In genomic region chr3:147388395-147389264, GRCh38 we compare ENCODE assay signal across 24 cellular contexts. TPM values are rescaled to one million over a fixed set of nuclear protein-coding genes. Genes with fewer than 3 reads are reported as not detected.
DNase-seq lines count a peak whose midpoint lies in the region; ATAC-seq and TF ChIP-seq lines count a peak whose summit lies in the region.
"Had no signal": no experiment of that assay in that cellular context is flagged by ENCODE, and none has a peak within 500 bp of the region (broad histone marks: within the 10 kb centered on the region; RNA-seq: fewer than 3 reads in every experiment).

No MANE protein-coding gene starts in this region.

- H3K27ac ChIP-seq in layer of hippocampus (ENCODE audit: low read depth, low read length) (peak overlapping the region; percentile 57), transverse colon (no peak overlapping the region)
- H3K27ac ChIP-seq: BLaER1, pancreas, SJSA1, upper lobe of right lung had no signal

- H3K27me3 Mint-ChIP-seq in activated naive CD4-positive, alpha-beta T cell treated with anti-CD3 and anti-CD28 coated beads, Interleukin-2, amount 10 ng/mL, durations not matched to agents 7 days and 5 days: peaks cover 93% of the 10 kb centered on the region
- peaks cover 98% of the 10 kb centered on the region for H3K27me3 Mint-ChIP-seq in type B pancreatic cell

- 12 to 15% methylated on average over 28 to 37 of the region's 37 CpGs for WGBS in transverse colon (ENCODE audit: low coverage in 1 of 2), 2 donors

- TF ChIP-seq CTCF in choroid plexus epithelial cell (conservative IDR thresholded peaks at IDR 0.05; ENCODE audit: low read depth, low read length) (no peak), type B pancreatic cell (conservative IDR thresholded peaks at IDR 0.05) (no peak), transverse colon (IDR thresholded peaks at IDR 0.05) (no peak)

- peak overlapping the region; percentile 45 for H3K27ac Mint-ChIP-seq in activated naive CD4-positive, alpha-beta T cell treated with anti-CD3 and anti-CD28 coated beads, Interleukin-2, amount 10 ng/mL, durations not matched to agents 7 days and 5 days
- peak overlapping the region in 1 of 2 donors; percentile 44 for H3K27ac Mint-ChIP-seq in activated naive CD4-positive, alpha-beta T cell treated with anti-CD3 and anti-CD28 coated beads, Interleukin-2, amount 50 U/mL, for 72 hours
- peak overlapping the region; percentile 87 for H3K27ac Mint-ChIP-seq in type B pancreatic cell
- H3K27ac Mint-ChIP-seq: mesothelial cell of epicardium had no signal

- in situ Hi-C loops in transverse colon (cut with MboI; ENCODE audit: low pct_ligation_motif_present in 1 of 4, low pct_unique_long_range_greater_than_20kb in 1 of 4, low sequenced_read_pairs in 3 of 4): no loop called here

- H3K9me3 ChIP-seq in transverse colon: no peaks in the 10 kb centered on the region
- H3K9me3 ChIP-seq: pancreas, SJSA1, upper lobe of right lung had no signal

- H3K4me3 Mint-ChIP-seq in activated naive CD4-positive, alpha-beta T cell treated with anti-CD3 and anti-CD28 coated beads, Interleukin-2, amount 10 ng/mL, durations not matched to agents 7 days and 5 days: no peak overlapping the region
- peak overlapping the region; percentile 78 for H3K4me3 Mint-ChIP-seq in type B pancreatic cell
- H3K4me3 Mint-ChIP-seq: activated T-cell treated with anti-CD3 and anti-CD28 coated beads, Interleukin-2, amount 50 U/mL, for 4 hours; mesothelial cell of epicardium had no signal

- H3K36me3 Mint-ChIP-seq in activated naive CD4-positive, alpha-beta T cell treated with anti-CD3 and anti-CD28 coated beads, Interleukin-2, amount 10 ng/mL, durations not matched to agents 7 days and 5 days: peaks cover 6% of the 10 kb centered on the region
- H3K36me3 Mint-ChIP-seq in activated naive CD4-positive, alpha-beta T cell treated with anti-CD3 and anti-CD28 coated beads, Interleukin-2, amount 50 U/mL, for 72 hours: peaks cover 14 to 53% of the 10 kb centered on the region in 2 donors
- H3K36me3 Mint-ChIP-seq in type B pancreatic cell: peaks cover 8% of the 10 kb centered on the region
- H3K36me3 Mint-ChIP-seq: mesothelial cell of epicardium had no signal

- no peaks in the 10 kb centered on the region for H3K36me3 ChIP-seq in transverse colon
- H3K36me3 ChIP-seq: BLaER1, pancreas, SJSA1, upper lobe of right lung had no signal

- peaks cover 0 to 19% (median 13%) of the 10 kb centered on the region in 4 donors for H3K4me1 ChIP-seq in transverse colon
- H3K4me1 ChIP-seq: BLaER1, SJSA1 had no signal

- no peaks in the 10 kb centered on the region for H3K4me1 Mint-ChIP-seq in activated naive CD4-positive, alpha-beta T cell treated with anti-CD3 and anti-CD28 coated beads, Interleukin-2, amount 10 ng/mL, durations not matched to agents 7 days and 5 days
- H3K4me1 Mint-ChIP-seq in type B pancreatic cell (ENCODE audit: unreplicated experiment): peaks cover 44% of the 10 kb centered on the region

- H3K9me3 Mint-ChIP-seq in activated naive CD4-positive, alpha-beta T cell treated with anti-CD3 and anti-CD28 coated beads, Interleukin-2, amount 10 ng/mL, durations not matched to agents 7 days and 5 days: peaks cover 4% of the 10 kb centered on the region
- H3K9me3 Mint-ChIP-seq in activated naive CD4-positive, alpha-beta T cell treated with anti-CD3 and anti-CD28 coated beads, Interleukin-2, amount 50 U/mL, for 72 hours: peaks cover 0 to 15% of the 10 kb centered on the region in 2 donors
- H3K9me3 Mint-ChIP-seq in type B pancreatic cell: no peaks in the 10 kb centered on the region
- H3K9me3 Mint-ChIP-seq: activated T-cell treated with anti-CD3 and anti-CD28 coated beads, Interleukin-2, amount 50 U/mL, for 4 hours; mesothelial cell of epicardium had no signal

- no peak for DNase-seq in activated naive CD4-positive, alpha-beta T cell treated with anti-CD3 and anti-CD28 coated beads, Interleukin-2, amount 10 ng/mL, durations not matched to agents 7 days and 5 days
- no peak for DNase-seq in activated naive CD4-positive, alpha-beta T cell treated with anti-CD3 and anti-CD28 coated beads, Interleukin-2, amount 50 U/mL, for 72 hours (ENCODE audit: low spot score in 2 of 2)
- DNase-seq in choroid plexus epithelial cell (ENCODE audit: low read depth) (no peak), type B pancreatic cell (ENCODE audit: extremely low spot score, unreplicated experiment) (no peak), transverse colon (no peak), NCI-H1092 treated with DMSO at 0.1 percent for 48 hours (lab: John Stamatoyannopoulos, UW) (no peak), NCI-H2107 (lab: John Stamatoyannopoulos, UW) (no peak)
- DNase-seq: ACHN; activated CD4-positive, CD25-positive, alpha-beta regulatory T cell; activated CD8-positive, alpha-beta memory T cell treated with anti-CD3 and anti-CD28 coated beads for 24 hours; activated T-cell treated with anti-CD3 and anti-CD28 coated beads, Interleukin-2, amount 50 U/mL, for 4 hours; DMS79; naive thymus-derived CD4-positive, alpha-beta T cell; NCI-H1436 treated with DMSO at 0.1 percent for 48 hours; NCI-H446; pancreas; RPMI8226; stimulated activated CD4-positive, alpha-beta T cell treated with anti-CD3 and anti-CD28 coated beads, Interleukin-2, amount 100 ng/mL, for 48 hours; upper lobe of right lung had no signal

- TF ChIP-seq EP300 in transverse colon (IDR thresholded peaks at IDR 0.05; ENCODE audit: low read depth): no peak

- peak overlapping the region; percentile 47 for H3K4me3 ChIP-seq in choroid plexus epithelial cell (ENCODE audit: low read depth, low read length)
- no peak overlapping the region for H3K4me3 ChIP-seq in transverse colon
- H3K4me3 ChIP-seq: BLaER1, pancreas, SJSA1, upper lobe of right lung had no signal

- no peak for ATAC-seq in activated naive CD4-positive, alpha-beta T cell treated with anti-CD3 and anti-CD28 coated beads, Interleukin-2, amount 50 U/mL, for 72 hours
- ATAC-seq: activated T-cell treated with anti-CD3 and anti-CD28 coated beads, Interleukin-2, amount 50 U/mL, for 4 hours; naive thymus-derived CD4-positive, alpha-beta T cell; pancreas; upper lobe of right lung had no signal

- intact Hi-C loops in transverse colon (cut with DNase I; ENCODE audit: low total_unique reads): no loop called here

- CTCF ChIA-PET in activated naive CD4-positive, alpha-beta T cell treated with anti-CD3 and anti-CD28 coated beads, Interleukin-2, amount 10 ng/mL, durations not matched to agents 7 days and 5 days (lab: Charles Lee): no interaction called here

- no peak for TF ChIP-seq POLR2A in transverse colon (IDR thresholded peaks at IDR 0.05)

- H3K27me3 ChIP-seq in layer of hippocampus (ENCODE audit: control insufficient read depth, insufficient read depth, low read length) (peaks cover 6% of the 10 kb centered on the region), transverse colon (peaks cover 100% of the 10 kb centered on the region)
- H3K27me3 ChIP-seq: SJSA1 had no signal

RNA-seq across cellular contexts. Expression of gene ZIC4, which starts 17.7 kb away (rescaled TPM):
- total RNA-seq in activated naive CD4-positive, alpha-beta T cell treated with anti-CD3 and anti-CD28 coated beads, Interleukin-2, amount 50 U/mL, for 72 hours: not detected
- 40.2 TPM in 1 of 2 replicates, not detected in the other for total RNA-seq in type B pancreatic cell (ENCODE audit: low replicate concordance)
- not detected for total RNA-seq in transverse colon
- total RNA-seq: activated T-cell treated with anti-CD3 and anti-CD28 coated beads, Interleukin-2, amount 50 U/mL, for 4 hours; liver; mesothelial cell of epicardium; naive thymus-derived CD4-positive, alpha-beta T cell; pancreas; upper lobe of right lung had no signal

RNA-seq across cellular contexts. Expression of gene ZIC1, which starts 20.5 kb away (rescaled TPM):
- total RNA-seq in activated naive CD4-positive, alpha-beta T cell treated with anti-CD3 and anti-CD28 coated beads, Interleukin-2, amount 50 U/mL, for 72 hours: not detected
- total RNA-seq in type B pancreatic cell (ENCODE audit: low replicate concordance) (184 TPM in 1 of 2 replicates, not detected in the other), transverse colon (not detected)
- total RNA-seq: activated T-cell treated with anti-CD3 and anti-CD28 coated beads, Interleukin-2, amount 50 U/mL, for 4 hours; liver; naive thymus-derived CD4-positive, alpha-beta T cell; pancreas; upper lobe of right lung had no signal
